24 cellular contexts compared by ENCODE assay signal in the genomic region with DNA sequence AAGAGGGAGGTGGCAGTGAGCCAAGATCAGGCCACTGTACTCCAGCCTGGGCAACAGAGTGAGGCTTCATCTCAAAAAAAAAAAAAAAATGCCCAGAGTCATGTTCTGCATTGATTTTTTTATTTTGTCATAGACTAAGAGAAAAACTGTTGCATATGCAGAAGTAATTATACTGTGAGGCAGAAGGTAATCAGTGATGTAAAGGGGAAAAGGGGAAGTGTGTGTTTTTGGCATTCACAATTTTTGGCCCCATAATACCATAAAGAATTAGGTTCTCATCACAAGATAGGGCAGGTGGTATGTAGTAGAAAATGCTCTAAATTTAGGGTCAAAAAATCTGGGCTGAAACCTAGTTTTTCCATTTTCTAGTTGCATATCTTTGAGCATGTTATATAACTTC. TPM values are rescaled to one million over a fixed set of nuclear protein-coding genes. Genes with fewer than 3 reads are reported as not detected.
DNase-seq lines count a peak whose midpoint lies in the region; ATAC-seq, FAIRE-seq and TF ChIP-seq lines count a peak whose summit lies in the region.
"Had no signal": no experiment of that assay in that cellular context is flagged by ENCODE, and none has a peak within 500 bp of the region (broad histone marks: within the 10 kb centered on the region; RNA-seq: fewer than 3 reads in every experiment).

No MANE protein-coding gene starts in this region.

- H3K4me1 Mint-ChIP-seq in memory B cell, result no peaks in the 10 kb centered on the region
- H3K4me1 Mint-ChIP-seq: CD4-positive, CD25-positive, alpha-beta regulatory T cell had no signal

- intact Hi-C loops in Right ventricle myocardium inferior (cut with DNase I), result no loop called here

- no peak overlapping the region for H3K4me3 Mint-ChIP-seq in memory B cell
- H3K4me3 Mint-ChIP-seq: CD4-positive, CD25-positive, alpha-beta regulatory T cell had no signal

- no peak for FAIRE-seq in GM12891 (lab: Jason Lieb, UNC)
- FAIRE-seq: H1 had no signal

- no peak for TF ChIP-seq POLR2A in GM12891 (IDR thresholded peaks at IDR 0.05; ENCODE audit: low read depth, low read length)

- no peaks in the 10 kb centered on the region for H3K9me3 Mint-ChIP-seq in memory B cell

- H3K27me3 Mint-ChIP-seq in memory B cell, result peaks cover 2% of the 10 kb centered on the region
- H3K27me3 Mint-ChIP-seq: CD4-positive, CD25-positive, alpha-beta regulatory T cell had no signal

- H3K27ac Mint-ChIP-seq in memory B cell, result no peak overlapping the region
- H3K27ac Mint-ChIP-seq: CD4-positive, CD25-positive, alpha-beta regulatory T cell had no signal

- H3K36me3 Mint-ChIP-seq in memory B cell, result no peaks in the 10 kb centered on the region
- H3K36me3 Mint-ChIP-seq: CD4-positive, CD25-positive, alpha-beta regulatory T cell had no signal

- DNase-seq in GM12891 (ENCODE audit: insufficient read length, low spot score) (no peak), NAMALWA (ENCODE audit: low spot score) (peak; percentile 25), OCI-M1 (lab: John Stamatoyannopoulos, UW) (peak; percentile 40), memory B cell (ENCODE audit: low spot score in 2 of 2) (no peak), Right ventricle myocardium inferior (ENCODE audit: missing footprints) (no peak)
- DNase-seq: CD4-positive, CD25-positive, alpha-beta regulatory T cell; DMS153; HCEC 1CT; IMR-90; MV-4-11; NCI-H1105 treated with DMSO at 0.1 percent for 48 hours; NCI-H146; NCI-H2029; NCI-H446; NCI-H524 treated with DMSO at 0.1 percent for 48 hours; NCI-H774; NK-92 treated with Interleukin-12 subunit alpha and Interleukin-12 subunit beta, amount 100 ng/mL, for 24 hours; PC-3; SJCRH30; T-helper 1 cell had no signal

- ATAC-seq in memory B cell (ENCODE audit: low read depth) (peak; percentile 43), Right ventricle myocardium inferior (no peak), GM21528 (IDR thresholded peaks at IDR 0.05; ENCODE audit: low FRiP score, unreplicated experiment) (no peak), GM21423 (IDR thresholded peaks at IDR 0.05; ENCODE audit: unreplicated experiment) (no peak)
- ATAC-seq: PC-3, SK-N-SH treated with all-trans-retinoic acid at 6 μM for 48 hours had no signal

TF ChIP-seq in GM12891, 5 proteins besides CTCF, POLR2A, EP300 and RAD21:
- TF ChIP-seq SPI1 (IDR thresholded peaks at IDR 0.05; ENCODE audit: low read depth, low read length) (peak; percentile 70), POU2F2 (IDR thresholded peaks at IDR 0.05; ENCODE audit: low read depth, low read length) (no peak)

RNA-seq across cellular contexts. Expression of a gene that starts 47.3 kb away (rescaled TPM):
- polyA plus RNA-seq in GM12891 (2012; ENCODE audit: low read depth, missing spikeins), result 1.5 TPM
- 77.4 TPM for total RNA-seq in Right ventricle myocardium inferior
- polyA plus RNA-seq: CD4-positive, CD25-positive, alpha-beta regulatory T cell had no signal

Comparison
In these comparisons a context has a peak if more than half of its experiments do, and no peak if none do; other contexts are left out.
1. DNase-seq: peak in NAMALWA (single experiment) and OCI-M1 (single experiment); none in GM12891 (single experiment), memory B cell (0 of 2) and Right ventricle myocardium inferior (single experiment).